Comparison of ENCODE assay signal across 7 cellular contexts in the genomic region with DNA sequence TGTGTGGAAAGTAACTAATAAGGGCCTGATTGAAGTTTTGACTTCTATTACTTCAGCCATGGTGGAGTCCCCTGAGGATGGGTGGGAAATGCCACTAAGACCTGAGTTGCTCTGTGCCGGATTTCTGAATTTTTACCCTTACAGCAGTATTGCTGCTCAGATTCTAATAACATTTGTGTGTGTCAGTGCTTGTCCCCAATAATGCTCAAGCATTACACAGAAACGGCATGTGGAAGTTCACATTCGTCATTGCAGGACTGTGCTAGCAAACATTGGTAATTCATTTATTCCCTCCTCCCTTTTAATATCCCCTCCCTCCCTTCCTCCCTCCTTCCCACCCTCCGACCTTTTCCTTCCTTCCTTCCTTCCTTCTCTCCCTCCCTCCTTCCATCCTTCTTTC.
"Had no signal": no experiment of that assay in that cellular context is flagged by ENCODE, and none has a peak within 500 bp of the region (broad histone marks: within the 10 kb centered on the region; RNA-seq: fewer than 3 reads in every experiment).

No MANE protein-coding gene starts in this region.

- ATAC-seq: K562 had no signal

- H3K27ac ChIP-seq: HL-60, KMS-11 had no signal

- H3K9ac ChIP-seq: KMS-11 had no signal

- H3K4me2 ChIP-seq: KMS-11 had no signal

- DNase-seq: IMR-90, KBM-7, KG1 had no signal

- FAIRE-seq: HTR-8/SVneo, K562 had no signal

- H3K4me3 ChIP-seq: K562 had no signal
